In genomic region chr2:68765739-68766377, GRCh38 we compare ENCODE assay signal across 10 cellular contexts. TPM values are rescaled to one million over a fixed set of nuclear protein-coding genes. Genes with fewer than 3 reads are reported as not detected.
DNase-seq lines count a peak whose midpoint lies in the region; TF ChIP-seq lines count a peak whose summit lies in the region.
"Had no signal": no experiment of that assay in that cellular context is flagged by ENCODE, and none has a peak within 500 bp of the region (broad histone marks: within the 10 kb centered on the region; RNA-seq: fewer than 3 reads in every experiment).

No MANE protein-coding gene starts in this region.

- in situ Hi-C loops in brain microvascular endothelial cell (cut with HindIII; ENCODE audit: low pct_ligation_motif_present, low sequenced_read_pairs) = no loop called here

- no peaks in the 10 kb centered on the region for H3K27me3 ChIP-seq in brain microvascular endothelial cell (replicated peaks)
- no peaks in the 10 kb centered on the region for H3K27me3 ChIP-seq in neutrophil
- H3K27me3 ChIP-seq: cardiac muscle cell had no signal

- H3K27ac ChIP-seq in brain microvascular endothelial cell (no peak overlapping the region), neutrophil (peak overlapping the region; percentile 99)
- H3K27ac ChIP-seq: SK-N-MC had no signal

- peak overlapping the region; percentile 29 for H3K4me3 ChIP-seq in Jurkat, Clone E6-1 (ENCODE audit: low read length)
- H3K4me3 ChIP-seq in brain microvascular endothelial cell (ENCODE audit: low read depth, low read length) (no peak overlapping the region), neutrophil (ENCODE audit: low read depth in 1 of 2, low read length in 1 of 2) (peak overlapping the region; percentile 49 to 57)
- H3K4me3 ChIP-seq: cardiac muscle cell, SK-N-MC had no signal

- TF ChIP-seq CTCF in GM12872 (IDR thresholded peaks at IDR 0.05; ENCODE audit: insufficient read depth, low read depth, low read length) (peak; percentile 5; the same call in 1 of the 3 replicates), brain microvascular endothelial cell (IDR thresholded peaks at IDR 0.05; ENCODE audit: low read depth, low read length, missing control alignments) (no peak), neutrophil (IDR thresholded peaks at IDR 0.05) (peak; percentile 29)

- peaks cover 95% of the 10 kb centered on the region in 2 experiments for H3K4me1 ChIP-seq in neutrophil (ENCODE audit: control insufficient read depth in 1 of 2, insufficient read depth in 1 of 2, low read depth in 1 of 2, low read length in 1 of 2)

- H3K9me3 ChIP-seq in neutrophil = no peaks in the 10 kb centered on the region

- DNase-seq in Jurkat, Clone E6-1 (ENCODE audit: low read depth, low spot score) = no peak
- peak; percentile 11 for DNase-seq in brain microvascular endothelial cell
- DNase-seq in NCI-H187 treated with DMSO at 0.1 percent for 48 hours (lab: John Stamatoyannopoulos, UW) = no peak
- DNase-seq in stimulated activated naive CD4-positive, alpha-beta T cell treated with Interleukin-2 at 50 U/mL for 16 hours (lab: John Stamatoyannopoulos, UW) = no peak
- no peak for DNase-seq in SK-N-DZ (ENCODE audit: low spot score)
- no peak for DNase-seq in NOMO-1 treated with dmso at 0.1 percent for 144 hours (lab: John Stamatoyannopoulos, UW; ENCODE audit: unreplicated experiment)

- no peaks in the 10 kb centered on the region for H3K36me3 ChIP-seq in brain microvascular endothelial cell (replicated peaks)
- no peaks in the 10 kb centered on the region for H3K36me3 ChIP-seq in neutrophil
- H3K36me3 ChIP-seq: cardiac muscle cell had no signal

RNA-seq across cellular contexts. Expression of gene ARHGAP25, which starts 31.2 kb away (rescaled TPM):
- 21.3 TPM for polyA plus RNA-seq in Jurkat, Clone E6-1 (2012; ENCODE audit: insufficient read depth, insufficient read length)
- polyA plus RNA-seq in SK-N-DZ (2014; cell fraction: cytosol; rRNA removed) = 0.32 and 0.65 TPM in 2 replicates
- 1.2 TPM in 1 of 2 replicates, not detected in the other for polyA plus RNA-seq in SK-N-DZ (2014; cell fraction: nucleus; rRNA removed)
